In the genomic region with DNA sequence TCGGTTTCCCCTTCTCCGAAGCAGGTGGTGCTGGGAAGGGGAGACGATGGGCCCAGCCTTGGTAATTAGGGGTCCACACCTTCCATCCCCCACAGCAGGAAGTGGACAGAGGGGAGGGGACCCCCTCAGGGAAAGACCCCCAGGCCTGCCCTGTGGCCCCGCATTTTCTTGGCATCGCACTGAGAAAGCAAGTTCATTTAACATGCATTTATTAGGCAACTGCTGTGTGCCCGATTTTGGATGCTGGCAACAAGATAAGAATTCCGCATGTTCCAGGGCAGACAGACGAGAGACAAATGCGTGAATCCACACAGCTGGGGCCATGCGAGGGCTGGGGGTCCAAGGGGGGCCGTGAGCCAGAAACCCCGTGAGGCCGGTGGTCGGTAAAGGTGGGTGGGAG, we compare ENCODE assay signal across 21 cellular contexts. TPM values are rescaled to one million over a fixed set of nuclear protein-coding genes. Genes with fewer than 3 reads are reported as not detected.
DNase-seq lines count a peak whose midpoint lies in the region; TF ChIP-seq lines count a peak whose summit lies in the region.
"Had no signal": no experiment of that assay in that cellular context is flagged by ENCODE, and none has a peak within 500 bp of the region (broad histone marks: within the 10 kb centered on the region; RNA-seq: fewer than 3 reads in every experiment).

No MANE protein-coding gene starts in this region.

- no peak overlapping the region for H2AFZ ChIP-seq in mesenchymal stem cell (ENCODE audit: low read depth, low read length)

- H3K9ac ChIP-seq in BLaER1 treated with 17β-estradiol and CSF1 and Interleukin-3, amounts not matched to agents 10 nM and 100 nM, result peak overlapping the region; percentile 79 to 94 (median 86); a peak in 21 of 22 replicates
- H3K9ac ChIP-seq in mesenchymal stem cell (ENCODE audit: low read length), result no peak overlapping the region

- H3K79me1 ChIP-seq in mesenchymal stem cell (replicated peaks; ENCODE audit: low read length, poor library complexity, severe bottlenecking), result no peaks in the 10 kb centered on the region

- peak overlapping the region; percentile 100 for H2BK15ac ChIP-seq in mesenchymal stem cell (ENCODE audit: low read depth, poor library complexity, severe bottlenecking)

- WGBS in mesenchymal stem cell, result 52% methylated on average over 13 of the region's 14 CpGs

- TF ChIP-seq CTCF in endothelial cell (IDR thresholded peaks at IDR 0.05; ENCODE audit: unreplicated experiment) (no peak), tibial artery (IDR thresholded peaks at IDR 0.05) (no peak)

- peak overlapping the region; percentile 99 for H2BK120ac ChIP-seq in mesenchymal stem cell (ENCODE audit: low read depth, low read length)

- H3K4me2 ChIP-seq in BLaER1 treated with 17β-estradiol and CSF1 and Interleukin-3, amounts not matched to agents 10 nM and 100 nM, result peak overlapping the region; percentile 98 to 100 (median 100)
- H3K4me2 ChIP-seq in mesenchymal stem cell (ENCODE audit: low read length, poor library complexity, severe bottlenecking), result no peak overlapping the region
- H3K4me2 ChIP-seq: A549 had no signal

- H3K9me3 ChIP-seq in BLaER1 treated with 17β-estradiol and CSF1 and Interleukin-3, amounts not matched to agents 10 nM and 100 nM (replicated peaks in 1 of 11), result no peaks in the 10 kb centered on the region
- H3K9me3 ChIP-seq in mesenchymal stem cell (ENCODE audit: control insufficient read depth, low read length) (no peaks in the 10 kb centered on the region), tibial artery (no peaks in the 10 kb centered on the region)
- H3K9me3 ChIP-seq: A549 had no signal

- H3K27ac Mint-ChIP-seq in IgD-negative memory B cell (peak overlapping the region; percentile 46 to 96 (median 92)), endothelial cell (ENCODE audit: unreplicated experiment) (no peak overlapping the region)
- H3K27ac Mint-ChIP-seq: activated CD4-positive, alpha-beta memory T cell treated with anti-CD3 and anti-CD28 coated beads, Interleukin-2, amount 10 ng/mL, durations not matched to agents 7 days and 5 days had no signal

- H3K27me3 ChIP-seq in BLaER1 treated with 17β-estradiol and CSF1 and Interleukin-3, amounts not matched to agents 10 nM and 100 nM, result no peaks in the 10 kb centered on the region
- H3K27me3 ChIP-seq in mesenchymal stem cell (ENCODE audit: control insufficient read depth in 1 of 2, insufficient read depth in 1 of 2, low read length in 2 of 2), result no peaks in the 10 kb centered on the region
- H3K27me3 ChIP-seq in tibial artery, result peaks cover 0 to 40% of the 10 kb centered on the region in 2 donors

- H3K27me3 Mint-ChIP-seq in IgD-negative memory B cell (no peaks in the 10 kb centered on the region), endothelial cell (ENCODE audit: unreplicated experiment) (peaks cover 1% of the 10 kb centered on the region)
- H3K27me3 Mint-ChIP-seq: activated CD4-positive, alpha-beta memory T cell treated with anti-CD3 and anti-CD28 coated beads, Interleukin-2, amount 10 ng/mL, durations not matched to agents 7 days and 5 days; T-cell had no signal

- H3K36me3 Mint-ChIP-seq in IgD-negative memory B cell (peaks cover 2% of the 10 kb centered on the region), endothelial cell (ENCODE audit: low read depth, unreplicated experiment) (no peaks in the 10 kb centered on the region)
- H3K36me3 Mint-ChIP-seq: T-cell had no signal

- H3K23ac ChIP-seq in mesenchymal stem cell (ENCODE audit: low read length in 2 of 2), result peak overlapping the region in 1 of 2 experiments; percentile 95

- DNase-seq in mesenchymal stem cell, result no peak
- no peak for DNase-seq in endothelial cell (ENCODE audit: low spot score)
- no peak for DNase-seq in activated naive CD4-positive, alpha-beta T cell treated with anti-CD3 and anti-CD28 coated beads, Interleukin-2, amount 50 U/mL, for 16 hours
- no peak for DNase-seq in tibial artery
- DNase-seq: activated CD4-positive, alpha-beta memory T cell treated with anti-CD3 and anti-CD28 coated beads, Interleukin-2, amount 10 ng/mL, durations not matched to agents 7 days and 5 days; activated naive CD4-positive, alpha-beta T cell; activated T-cell treated with anti-CD3 and anti-CD28 coated beads, Interleukin-2, amount 50 U/mL, for 1 hour; anterior cingulate cortex; central memory CD4-positive, alpha-beta T cell; DMS 273 treated with DMSO at 0.1 percent for 48 hours; glutamatergic neuron; HCEC 1CT; NCI-H146; NCI-H748 treated with DMSO at 0.1 percent for 48 hours; SHP77; T-cell had no signal

- peak overlapping the region; percentile 55 to 93 for H3K4ac ChIP-seq in mesenchymal stem cell (ENCODE audit: low read depth in 1 of 2, low read length in 2 of 2)

- H3K36me3 ChIP-seq in BLaER1 treated with 17β-estradiol and CSF1 and Interleukin-3, amounts not matched to agents 10 nM and 100 nM, result peaks cover 3 to 29% (median 6%) of the 10 kb centered on the region in 11 experiments; a peak in 17 of 22 replicates
- peaks cover 5 to 21% of the 10 kb centered on the region in 2 experiments for H3K36me3 ChIP-seq in mesenchymal stem cell (ENCODE audit: control insufficient read depth in 1 of 2, insufficient read depth in 2 of 2, low read depth in 1 of 2, low read length in 2 of 2)
- H3K36me3 ChIP-seq in tibial artery, result no peaks in the 10 kb centered on the region

- peak overlapping the region; percentile 66 for H2BK5ac ChIP-seq in mesenchymal stem cell (ENCODE audit: low read depth, low read length, poor library complexity, severe bottlenecking)

- peak overlapping the region; percentile 14 to 98 for H2BK12ac ChIP-seq in mesenchymal stem cell (ENCODE audit: low read length in 2 of 2)

- peaks cover 0 to 69% (median 22%) of the 10 kb centered on the region in 11 experiments; a peak in 14 of 22 replicates for H4K20me1 ChIP-seq in BLaER1 treated with 17β-estradiol and CSF1 and Interleukin-3, amounts not matched to agents 10 nM and 100 nM

- H3K27ac ChIP-seq in BLaER1 treated with 17β-estradiol and CSF1 and Interleukin-3, amounts not matched to agents 10 nM and 100 nM, result peak overlapping the region; percentile 84 to 95 (median 94); a peak in 18 of 22 replicates
- peak overlapping the region; percentile 98 for H3K27ac ChIP-seq in mesenchymal stem cell (ENCODE audit: low read length, poor library complexity, severe bottlenecking)
- no peak overlapping the region for H3K27ac ChIP-seq in tibial artery

- H3K4me1 Mint-ChIP-seq in IgD-negative memory B cell, result peaks cover 10 to 33% (median 20%) of the 10 kb centered on the region in 3 donors
- H3K4me1 Mint-ChIP-seq in endothelial cell (ENCODE audit: unreplicated experiment), result no peaks in the 10 kb centered on the region

- H4K8ac ChIP-seq in mesenchymal stem cell (ENCODE audit: low read length), result peak overlapping the region; percentile 93

- intact Hi-C loops in tibial artery (cut with DNase I; ENCODE audit: low total_unique reads), result no loop called here

- H3K9me3 Mint-ChIP-seq in IgD-negative memory B cell, result no peaks in the 10 kb centered on the region
- no peaks in the 10 kb centered on the region for H3K9me3 Mint-ChIP-seq in endothelial cell (ENCODE audit: unreplicated experiment)
- H3K9me3 Mint-ChIP-seq: activated CD4-positive, alpha-beta memory T cell treated with anti-CD3 and anti-CD28 coated beads, Interleukin-2, amount 10 ng/mL, durations not matched to agents 7 days and 5 days; T-cell had no signal

- H4K91ac ChIP-seq in mesenchymal stem cell (ENCODE audit: low read length), result peak overlapping the region; percentile 99

- H3K14ac ChIP-seq in mesenchymal stem cell (ENCODE audit: low read length in 2 of 2), result peak overlapping the region in 1 of 2 experiments; percentile 97

- H3K4me3 Mint-ChIP-seq in IgD-negative memory B cell, result peak overlapping the region; percentile 38 to 89 (median 53)
- no peak overlapping the region for H3K4me3 Mint-ChIP-seq in endothelial cell (ENCODE audit: unreplicated experiment)
- H3K4me3 Mint-ChIP-seq: activated CD4-positive, alpha-beta memory T cell treated with anti-CD3 and anti-CD28 coated beads, Interleukin-2, amount 10 ng/mL, durations not matched to agents 7 days and 5 days had no signal

- H3K4me1 ChIP-seq in BLaER1 treated with 17β-estradiol and CSF1 and Interleukin-3, amounts not matched to agents 10 nM and 100 nM, result peaks cover 73 to 97% (median 90%) of the 10 kb centered on the region in 10 experiments
- peaks cover 78% of the 10 kb centered on the region for H3K4me1 ChIP-seq in mesenchymal stem cell (ENCODE audit: control insufficient read depth, insufficient read depth, low read depth, low read length)
- H3K4me1 ChIP-seq in tibial artery, result no peaks in the 10 kb centered on the region

- peak overlapping the region in 6 of 10 experiments; percentile 20 to 71 (median 61); a peak in 10 of 20 replicates for H3K4me3 ChIP-seq in BLaER1 treated with 17β-estradiol and CSF1 and Interleukin-3, amounts not matched to agents 10 nM and 100 nM
- H3K4me3 ChIP-seq in mesenchymal stem cell (ENCODE audit: insufficient read depth in 1 of 2, low read depth in 1 of 2, low read length in 2 of 2) (no peak overlapping the region), tibial artery (no peak overlapping the region)
- H3K4me3 ChIP-seq: A549 had no signal

- H3K18ac ChIP-seq in mesenchymal stem cell (ENCODE audit: low read depth in 1 of 2, low read length in 2 of 2), result peak overlapping the region; percentile 89 to 97

- peak overlapping the region; percentile 29 for H2AK5ac ChIP-seq in mesenchymal stem cell (ENCODE audit: low read length, severe bottlenecking)

RNA-seq across cellular contexts. Expression of a gene that starts 28.4 kb away (rescaled TPM):
- 4.2 TPM for polyA plus RNA-seq in IgD-negative memory B cell
- 64.0 TPM for polyA plus RNA-seq in mesenchymal stem cell (2013, experiment 1 of 2)
- polyA plus RNA-seq in mesenchymal stem cell (2013, experiment 2 of 2), result 62.8 TPM
- 108 TPM for total RNA-seq in endothelial cell (ENCODE audit: unreplicated experiment)

RNA-seq across cellular contexts. Expression of a gene that starts 29.9 kb away (rescaled TPM):
- polyA plus RNA-seq in IgD-negative memory B cell, result 53.4 TPM
- 25.0 TPM for polyA plus RNA-seq in mesenchymal stem cell (2013, experiment 1 of 2)
- 25.1 TPM for polyA plus RNA-seq in mesenchymal stem cell (2013, experiment 2 of 2)
- total RNA-seq in endothelial cell (ENCODE audit: unreplicated experiment), result 53.1 TPM

RNA-seq across cellular contexts. Expression of a gene that starts 37.1 kb away (rescaled TPM):
- polyA plus RNA-seq in IgD-negative memory B cell, result 3.9 TPM
- not detected for polyA plus RNA-seq in mesenchymal stem cell (2013, experiment 1 of 2)
- polyA plus RNA-seq in mesenchymal stem cell (2013, experiment 2 of 2), result not detected
- total RNA-seq in endothelial cell (ENCODE audit: unreplicated experiment), result not detected
- total RNA-seq: left lobe of liver, renal cortical epithelial cell had no signal

RNA-seq across cellular contexts. Expression of a gene that starts 41.3 kb away (rescaled TPM):
- polyA plus RNA-seq in IgD-negative memory B cell, result 322 TPM
- polyA plus RNA-seq in mesenchymal stem cell (2013, experiment 1 of 2), result 68.0 TPM
- polyA plus RNA-seq in mesenchymal stem cell (2013, experiment 2 of 2), result 67.1 TPM
- total RNA-seq in endothelial cell (ENCODE audit: unreplicated experiment), result 40.6 TPM

RNA-seq across cellular contexts. Expression of a gene that starts 45.9 kb away (rescaled TPM):
- polyA plus RNA-seq in IgD-negative memory B cell, result not detected
- 0.66 TPM for polyA plus RNA-seq in mesenchymal stem cell (2013, experiment 1 of 2)
- 0.56 TPM for polyA plus RNA-seq in mesenchymal stem cell (2013, experiment 2 of 2)
- total RNA-seq in endothelial cell (ENCODE audit: unreplicated experiment), result 0.95 TPM
- total RNA-seq: left lobe of liver had no signal

Comparison
In these comparisons a context has a peak if more than half of its experiments do, and no peak if none do; other contexts are left out.
1. H3K27ac ChIP-seq: peak in BLaER1 treated with 17β-estradiol and CSF1 and Interleukin-3, amounts not matched to agents 10 nM and 100 nM (11 of 11) and mesenchymal stem cell (single experiment); none in tibial artery (0 of 2).
2. H3K4me3 ChIP-seq: peak in BLaER1 treated with 17β-estradiol and CSF1 and Interleukin-3, amounts not matched to agents 10 nM and 100 nM (6 of 10); none in mesenchymal stem cell (0 of 2) and tibial artery (0 of 2).